In genomic region chr7:98691619-98692018, GRCh38 we compare ENCODE assay signal across 28 cellular contexts.
"Had no signal": no experiment of that assay in that cellular context is flagged by ENCODE, and none has a peak within 500 bp of the region (broad histone marks: within the 10 kb centered on the region; RNA-seq: fewer than 3 reads in every experiment).

No MANE protein-coding gene starts in this region.

- ATAC-seq: effector memory CD8-positive, alpha-beta T cell; esophagus mucosa; foreskin keratinocyte; gastrocnemius medialis; gastroesophageal sphincter; heart left ventricle; heart right ventricle had no signal

- H2AFZ ChIP-seq: hepatocyte had no signal

- H3K9me3 ChIP-seq: colonic mucosa had no signal

- H3K79me2 ChIP-seq: hepatocyte had no signal

- H3K4me1 ChIP-seq: colonic mucosa, esophagus muscularis mucosa, esophagus squamous epithelium, foreskin keratinocyte, gastrocnemius medialis, gastroesophageal sphincter, heart left ventricle, heart right ventricle had no signal

- DNase-seq: colonic mucosa; cortex of kidney; dermis blood vessel endothelial cell; dorsolateral prefrontal cortex; effector CD4-positive, alpha-beta T cell; effector CD8-positive, alpha-beta T cell; effector memory CD4-positive, alpha-beta T cell; effector memory CD8-positive, alpha-beta T cell; endodermal cell; erythroblast; esophagus squamous epithelium; foreskin fibroblast; foreskin keratinocyte; foreskin melanocyte; gastrocnemius medialis; glutamatergic neuron; head of caudate nucleus; heart left ventricle; heart right ventricle had no signal

- H3K27me3 ChIP-seq: colonic mucosa, esophagus squamous epithelium, foreskin keratinocyte, gastrocnemius medialis, gastroesophageal sphincter, heart left ventricle, heart right ventricle, hepatocyte had no signal

- FAIRE-seq: endometrium, endothelial cell of umbilical vein, frontal cortex had no signal

- H3K4me2 ChIP-seq: hepatocyte had no signal

- H3K27ac ChIP-seq: colonic mucosa, coronary artery, dorsolateral prefrontal cortex, epithelial cell of prostate, esophagus muscularis mucosa, esophagus squamous epithelium, foreskin keratinocyte, gastrocnemius medialis, gastroesophageal sphincter, heart left ventricle, heart right ventricle, hepatocyte had no signal

- H3K36me3 ChIP-seq: colonic mucosa, esophagus muscularis mucosa, esophagus squamous epithelium, gastrocnemius medialis, gastroesophageal sphincter, heart left ventricle, heart right ventricle had no signal

- H3K4me3 ChIP-seq: colonic mucosa, coronary artery, dorsolateral prefrontal cortex, esophagus muscularis mucosa, esophagus squamous epithelium, gastrocnemius medialis, gastroesophageal sphincter, heart left ventricle, heart right ventricle, hepatocyte had no signal
